1 cellular context compared by ENCODE assay signal in the genomic region with DNA sequence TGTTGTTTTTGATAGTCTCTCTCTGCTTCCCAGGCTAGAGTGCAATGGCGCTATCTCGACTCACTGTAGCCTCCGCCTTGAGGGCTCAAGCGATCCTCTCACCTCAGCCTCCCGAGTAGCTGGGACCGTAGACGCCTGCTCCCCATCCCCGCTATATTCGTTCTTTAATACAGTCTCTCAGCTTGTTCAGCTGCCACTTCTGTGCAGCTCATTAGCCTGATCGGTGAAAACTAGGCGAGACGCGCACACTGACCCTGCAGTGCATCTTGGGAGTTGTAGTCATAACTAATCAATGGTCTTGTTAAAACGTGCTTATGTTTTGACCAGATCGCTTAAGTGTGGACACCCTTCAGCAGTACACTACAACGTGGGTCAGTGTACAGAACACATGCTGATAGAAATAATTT.
TF ChIP-seq lines count a peak whose summit lies in the region.

No MANE protein-coding gene starts in this region.

TF ChIP-seq in K562, 482 proteins besides CTCF, POLR2A, EP300 and RAD21 (continued from another document and continues in another):
- TF ChIP-seq, protein P1, sequence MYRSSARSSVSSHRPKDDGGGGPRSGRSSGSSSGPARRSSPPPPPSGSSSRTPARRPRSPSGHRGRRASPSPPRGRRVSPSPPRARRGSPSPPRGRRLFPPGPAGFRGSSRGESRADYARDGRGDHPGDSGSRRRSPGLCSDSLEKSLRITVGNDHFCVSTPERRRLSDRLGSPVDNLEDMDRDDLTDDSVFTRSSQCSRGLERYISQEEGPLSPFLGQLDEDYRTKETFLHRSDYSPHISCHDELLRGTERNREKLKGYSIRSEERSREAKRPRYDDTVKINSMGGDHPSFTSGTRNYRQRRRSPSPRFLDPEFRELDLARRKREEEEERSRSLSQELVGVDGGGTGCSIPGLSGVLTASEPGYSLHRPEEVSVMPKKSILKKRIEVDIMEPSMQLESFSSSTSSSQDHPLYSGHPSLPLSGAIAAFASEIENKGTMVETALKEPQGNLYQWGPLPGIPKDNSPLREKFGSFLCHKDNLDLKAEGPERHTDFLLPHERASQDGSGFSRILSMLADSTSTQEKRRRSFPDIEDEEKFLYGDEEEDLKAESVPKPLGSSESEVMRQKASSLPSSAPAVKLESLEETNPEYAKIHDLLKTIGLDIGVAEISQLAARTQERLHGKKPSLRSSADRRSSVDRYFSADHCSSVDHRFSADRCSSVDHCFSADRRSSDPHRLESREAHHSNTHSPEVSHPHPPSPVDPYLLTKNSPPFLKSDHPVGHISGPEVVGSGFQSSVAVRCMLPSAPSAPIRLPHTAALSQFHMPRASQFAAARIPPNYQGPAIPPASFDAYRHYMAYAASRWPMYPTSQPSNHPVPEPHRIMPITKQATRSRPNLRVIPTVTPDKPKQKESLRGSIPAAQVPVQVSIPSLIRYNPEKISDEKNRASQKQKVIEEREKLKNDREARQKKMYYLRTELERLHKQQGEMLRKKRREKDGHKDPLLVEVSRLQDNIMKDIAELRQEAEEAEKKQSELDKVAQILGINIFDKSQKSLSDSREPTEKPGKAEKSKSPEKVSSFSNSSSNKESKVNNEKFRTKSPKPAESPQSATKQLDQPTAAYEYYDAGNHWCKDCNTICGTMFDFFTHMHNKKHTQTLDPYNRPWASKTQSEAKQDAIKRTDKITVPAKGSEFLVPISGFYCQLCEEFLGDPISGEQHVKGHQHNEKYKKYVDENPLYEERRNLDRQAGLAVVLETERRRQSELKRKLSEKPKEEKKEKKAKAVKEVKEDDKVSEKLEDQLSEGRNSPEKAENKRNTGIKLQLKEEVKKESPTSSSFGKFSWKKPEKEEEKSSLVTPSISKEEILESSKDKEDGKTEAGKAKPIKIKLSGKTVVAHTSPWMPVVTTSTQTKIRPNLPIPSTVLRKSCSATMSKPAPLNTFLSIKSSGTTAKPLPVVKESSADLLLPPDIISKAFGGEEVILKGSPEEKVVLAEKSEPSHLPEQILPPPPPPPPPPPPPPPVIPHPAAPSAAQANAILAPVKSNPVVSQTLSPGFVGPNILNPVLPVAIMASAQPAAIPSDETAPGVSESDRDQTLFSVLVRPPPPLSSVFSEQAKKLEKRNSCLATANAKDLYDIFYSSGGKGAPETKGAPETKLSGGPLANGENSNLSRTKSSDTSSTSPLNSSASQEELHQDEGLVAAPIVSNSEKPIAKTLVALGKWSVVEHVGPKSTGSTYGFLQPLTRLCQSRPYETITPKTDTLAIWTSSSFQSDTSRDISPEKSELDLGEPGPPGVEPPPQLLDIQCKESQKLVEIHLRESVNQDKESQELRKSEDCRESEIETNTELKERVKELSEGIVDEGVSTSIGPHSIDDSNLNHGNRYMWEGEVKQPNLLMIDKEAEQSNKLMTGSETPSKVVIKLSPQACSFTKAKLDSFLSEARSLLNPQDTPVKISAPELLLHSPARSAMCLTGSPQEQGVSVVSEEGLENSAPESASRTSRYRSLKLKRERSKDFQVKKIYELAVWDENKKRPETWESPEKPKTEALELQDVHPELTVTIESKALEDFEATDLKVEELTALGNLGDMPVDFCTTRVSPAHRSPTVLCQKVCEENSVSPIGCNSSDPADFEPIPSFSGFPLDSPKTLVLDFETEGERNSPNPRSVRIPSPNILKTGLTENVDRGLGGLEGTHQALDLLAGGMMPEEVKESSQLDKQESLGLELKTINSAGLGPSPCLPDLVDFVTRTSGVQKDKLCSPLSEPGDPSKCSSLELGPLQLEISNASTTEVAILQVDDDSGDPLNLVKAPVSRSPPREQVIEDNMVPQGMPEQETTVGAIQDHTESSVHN (IDR thresholded peaks at IDR 0.05; ENCODE audit: borderline replicate concordance in 1 of 2, low read depth in 1 of 2) = no peak
- TF ChIP-seq GABPA (tag; conservative IDR thresholded peaks at IDR 0.05; ENCODE audit: low read depth) (no peak), ZNF165 (CRISPR knock-in tag; IDR thresholded peaks at IDR 0.05; ENCODE audit: borderline replicate concordance) (no peak), ZBTB43 (CRISPR knock-in tag; IDR thresholded peaks at IDR 0.05) (no peak), MXI1 (IDR thresholded peaks at IDR 0.05; ENCODE audit: low read depth, low read length) (peak; percentile 90), CREB3L1 (IDR thresholded peaks at IDR 0.05; ENCODE audit: borderline replicate concordance, low read depth) (peak; percentile 20; the same call in 1 of the 2 replicates), ESRRB (CRISPR knock-in tag; IDR thresholded peaks at IDR 0.05; ENCODE audit: borderline replicate concordance) (no peak), ZNF696 (CRISPR knock-in tag; conservative IDR thresholded peaks at IDR 0.05) (no peak), TEAD4 (IDR thresholded peaks at IDR 0.05; ENCODE audit: low read length) (no peak), TEAD4 (CRISPR knock-in tag; IDR thresholded peaks at IDR 0.05; ENCODE audit: borderline replicate concordance) (no peak), ATF1 (CRISPR knock-in tag; IDR thresholded peaks at IDR 0.05) (no peak), ATF1 (tag; IDR thresholded peaks at IDR 0.05) (peak; percentile 8; the same call in 1 of the 2 replicates), MYC (IDR thresholded peaks at IDR 0.05; ENCODE audit: low read depth, low read length) (peak; percentile 74), MYC (CRISPR knock-in tag; IDR thresholded peaks at IDR 0.05; ENCODE audit: borderline replicate concordance, low read depth) (no peak), NRF1 (conservative IDR thresholded peaks at IDR 0.05 in 1 of 2, IDR thresholded peaks at IDR 0.05 in 1 of 2) (peak; percentile 67 to 74), ADNP (tag; IDR thresholded peaks at IDR 0.05) (no peak), SUPT5H (IDR thresholded peaks at IDR 0.05) (peak; percentile 15; the same call in 1 of the 2 replicates), FOXJ2 (tag; IDR thresholded peaks at IDR 0.05) (peak; percentile 16; the same call in 1 of the 2 replicates), KAT7 (CRISPR knock-in tag; IDR thresholded peaks at IDR 0.05; ENCODE audit: borderline replicate concordance) (no peak), TBL1XR1 (IDR thresholded peaks at IDR 0.05; ENCODE audit: low read length in 2 of 2) (0 out of 4 replicates have a peak, but pooled peaks of 1 of the 2 experiments have one; percentile 29), CREM (IDR thresholded peaks at IDR 0.05; ENCODE audit: low read depth) (peak; percentile 81), ZC3H8 (IDR thresholded peaks at IDR 0.05) (no peak), CREB1 (IDR thresholded peaks at IDR 0.05) (peak; percentile 55; the same call in 1 of the 2 replicates), CREB1 (CRISPR knock-in tag; IDR thresholded peaks at IDR 0.05) (no peak), HNRNPH1 (optimal IDR thresholded peaks at IDR 0.05; ENCODE audit: low read depth, low read length) (no peak), THAP7 (CRISPR knock-in tag; IDR thresholded peaks at IDR 0.05) (no peak), NCOA4 (IDR thresholded peaks at IDR 0.05; ENCODE audit: partially characterized antibody) (no peak), MBD1 (CRISPR knock-in tag; IDR thresholded peaks at IDR 0.05) (no peak)
- TF ChIP-seq, protein P2, sequence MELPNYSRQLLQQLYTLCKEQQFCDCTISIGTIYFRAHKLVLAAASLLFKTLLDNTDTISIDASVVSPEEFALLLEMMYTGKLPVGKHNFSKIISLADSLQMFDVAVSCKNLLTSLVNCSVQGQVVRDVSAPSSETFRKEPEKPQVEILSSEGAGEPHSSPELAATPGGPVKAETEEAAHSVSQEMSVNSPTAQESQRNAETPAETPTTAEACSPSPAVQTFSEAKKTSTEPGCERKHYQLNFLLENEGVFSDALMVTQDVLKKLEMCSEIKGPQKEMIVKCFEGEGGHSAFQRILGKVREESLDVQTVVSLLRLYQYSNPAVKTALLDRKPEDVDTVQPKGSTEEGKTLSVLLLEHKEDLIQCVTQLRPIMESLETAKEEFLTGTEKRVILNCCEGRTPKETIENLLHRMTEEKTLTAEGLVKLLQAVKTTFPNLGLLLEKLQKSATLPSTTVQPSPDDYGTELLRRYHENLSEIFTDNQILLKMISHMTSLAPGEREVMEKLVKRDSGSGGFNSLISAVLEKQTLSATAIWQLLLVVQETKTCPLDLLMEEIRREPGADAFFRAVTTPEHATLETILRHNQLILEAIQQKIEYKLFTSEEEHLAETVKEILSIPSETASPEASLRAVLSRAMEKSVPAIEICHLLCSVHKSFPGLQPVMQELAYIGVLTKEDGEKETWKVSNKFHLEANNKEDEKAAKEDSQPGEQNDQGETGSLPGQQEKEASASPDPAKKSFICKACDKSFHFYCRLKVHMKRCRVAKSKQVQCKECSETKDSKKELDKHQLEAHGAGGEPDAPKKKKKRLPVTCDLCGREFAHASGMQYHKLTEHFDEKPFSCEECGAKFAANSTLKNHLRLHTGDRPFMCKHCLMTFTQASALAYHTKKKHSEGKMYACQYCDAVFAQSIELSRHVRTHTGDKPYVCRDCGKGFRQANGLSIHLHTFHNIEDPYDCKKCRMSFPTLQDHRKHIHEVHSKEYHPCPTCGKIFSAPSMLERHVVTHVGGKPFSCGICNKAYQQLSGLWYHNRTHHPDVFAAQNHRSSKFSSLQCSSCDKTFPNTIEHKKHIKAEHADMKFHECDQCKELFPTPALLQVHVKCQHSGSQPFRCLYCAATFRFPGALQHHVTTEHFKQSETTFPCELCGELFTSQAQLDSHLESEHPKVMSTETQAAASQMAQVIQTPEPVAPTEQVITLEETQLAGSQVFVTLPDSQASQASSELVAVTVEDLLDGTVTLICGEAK (IDR thresholded peaks at IDR 0.05) = peak; percentile 39; the same call in 1 of the 2 replicates
- TF ChIP-seq, protein P2 (CRISPR knock-in tag; IDR thresholded peaks at IDR 0.05) = no peak
- TF ChIP-seq, protein P3, sequence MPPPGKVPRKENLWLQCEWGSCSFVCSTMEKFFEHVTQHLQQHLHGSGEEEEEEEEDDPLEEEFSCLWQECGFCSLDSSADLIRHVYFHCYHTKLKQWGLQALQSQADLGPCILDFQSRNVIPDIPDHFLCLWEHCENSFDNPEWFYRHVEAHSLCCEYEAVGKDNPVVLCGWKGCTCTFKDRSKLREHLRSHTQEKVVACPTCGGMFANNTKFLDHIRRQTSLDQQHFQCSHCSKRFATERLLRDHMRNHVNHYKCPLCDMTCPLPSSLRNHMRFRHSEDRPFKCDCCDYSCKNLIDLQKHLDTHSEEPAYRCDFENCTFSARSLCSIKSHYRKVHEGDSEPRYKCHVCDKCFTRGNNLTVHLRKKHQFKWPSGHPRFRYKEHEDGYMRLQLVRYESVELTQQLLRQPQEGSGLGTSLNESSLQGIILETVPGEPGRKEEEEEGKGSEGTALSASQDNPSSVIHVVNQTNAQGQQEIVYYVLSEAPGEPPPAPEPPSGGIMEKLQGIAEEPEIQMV (tag; conservative IDR thresholded peaks at IDR 0.05; ENCODE audit: low read depth) = no peak
